In the genomic region with DNA sequence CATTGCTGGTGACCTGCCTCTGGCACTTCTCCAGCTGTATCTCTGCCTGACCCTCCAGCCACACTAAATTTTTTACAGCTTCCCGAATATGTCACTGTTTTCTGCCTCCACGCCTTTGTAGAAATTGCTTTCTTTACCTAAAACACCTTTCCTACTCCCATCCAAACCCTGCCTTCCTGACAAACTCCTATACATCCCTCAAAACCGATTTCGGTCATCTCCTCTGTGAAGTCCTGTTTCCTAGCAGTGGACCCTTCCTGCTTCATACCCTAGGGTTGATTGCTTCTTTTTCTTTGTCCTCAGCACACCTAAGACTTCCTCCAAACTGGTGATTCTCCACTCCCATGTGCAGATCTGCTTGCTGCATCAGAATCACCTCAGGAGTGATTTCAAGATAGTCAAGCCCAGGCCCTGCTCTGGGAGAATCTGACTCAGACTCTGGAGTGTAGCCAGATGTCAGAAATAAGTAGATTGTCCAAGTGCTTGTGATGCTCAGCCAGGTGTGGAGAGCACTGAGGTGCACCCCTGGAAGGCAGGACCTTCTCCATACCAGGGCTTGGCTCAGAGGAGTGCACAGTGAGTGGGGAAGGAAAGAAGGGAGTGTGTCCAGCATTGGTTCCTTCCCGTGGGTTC, we compare ENCODE assay signal across 14 cellular contexts.
DNase-seq lines count a peak whose midpoint lies in the region; ATAC-seq and TF ChIP-seq lines count a peak whose summit lies in the region.
"Had no signal": no experiment of that assay in that cellular context is flagged by ENCODE, and none has a peak within 500 bp of the region (broad histone marks: within the 10 kb centered on the region; RNA-seq: fewer than 3 reads in every experiment).

No MANE protein-coding gene starts in this region.

- POLR2A ChIA-PET in HEK293T (lab: Yijun Ruan, JAX): no interaction called here

- H3K36me3 ChIP-seq in GM23248 (ENCODE audit: low read depth): no peaks in the 10 kb centered on the region
- H3K36me3 ChIP-seq in MG63: no peaks in the 10 kb centered on the region
- H3K36me3 ChIP-seq in mesodermal cell (ENCODE audit: control insufficient read depth, insufficient read depth, low read length): no peaks in the 10 kb centered on the region

- CTCF ChIA-PET in HEK293T (lab: Yijun Ruan, JAX): no interaction called here

- DNase-seq in GM23248 (peak; percentile 48), MG63 (peak; percentile 54), choroid plexus epithelial cell (ENCODE audit: low read depth) (peak; percentile 71), HEK293T (ENCODE audit: extremely low spot score) (no peak), NOMO-1 treated with dmso at 0.1 percent for 144 hours (lab: John Stamatoyannopoulos, UW; ENCODE audit: unreplicated experiment) (no peak), anterior cingulate cortex (lab: John Stamatoyannopoulos, UW) (no peak)
- DNase-seq: CD8-positive, alpha-beta memory T cell; erythroblast; kidney; NCI-H2081 had no signal

- WGBS in GM23248 (ENCODE audit: low coverage in 1 of 2, low lambda C conversion rate in 2 of 2, missing lambda C conversion rate in 2 of 2), 2 experiments: 82 to 88% methylated on average over 5 of the region's 5 CpGs
- WGBS in mesodermal cell (ENCODE audit: insufficient coverage in 2 of 2), 2 experiments: 91 to 94% methylated on average over 4 to 5 of the region's 5 CpGs

- no peak overlapping the region for H3K27ac ChIP-seq in GM23248
- H3K27ac ChIP-seq in mesodermal cell (ENCODE audit: low read depth, low read length, severe bottlenecking): peak overlapping the region; percentile 49

- H3K9ac ChIP-seq in GM23248: no peak overlapping the region

- H3K4me1 ChIP-seq in GM23248 (ENCODE audit: insufficient read depth) (no peaks in the 10 kb centered on the region; the same call in 1 of the 2 replicates), mesodermal cell (ENCODE audit: control insufficient read depth, insufficient read depth, low read length, poor library complexity, severe bottlenecking) (peaks cover 22% of the 10 kb centered on the region)

- H3K27me3 ChIP-seq in GM23248 (replicated peaks; ENCODE audit: insufficient read depth): no peaks in the 10 kb centered on the region
- H3K27me3 ChIP-seq in MG63: no peaks in the 10 kb centered on the region

- no peak overlapping the region for H2AFZ ChIP-seq in GM23248

- H3K9me3 ChIP-seq in GM23248 (ENCODE audit: low read depth) (no peaks in the 10 kb centered on the region), MG63 (peaks cover 4% of the 10 kb centered on the region; the same call in 1 of the 2 replicates), mesodermal cell (ENCODE audit: control insufficient read depth, low read length) (no peaks in the 10 kb centered on the region)

- H3F3A ChIP-seq in GM23248 (ENCODE audit: insufficient read depth): no peaks in the 10 kb centered on the region

- no peaks in the 10 kb centered on the region for H3K9me2 ChIP-seq in GM23248 (ENCODE audit: insufficient read depth)

- no peaks in the 10 kb centered on the region for H3K79me2 ChIP-seq in GM23248 (ENCODE audit: insufficient read depth)

- H3K4me3 ChIP-seq in GM23248: no peak overlapping the region
- H3K4me3 ChIP-seq in MG63: no peak overlapping the region
- no peak overlapping the region for H3K4me3 ChIP-seq in choroid plexus epithelial cell (ENCODE audit: low read depth, low read length)
- no peak overlapping the region for H3K4me3 ChIP-seq in mesodermal cell (ENCODE audit: extremely low read depth, insufficient read depth, low read length, poor library complexity, severe bottlenecking)
- H3K4me3 ChIP-seq: K562 had no signal

- H3K4me2 ChIP-seq in GM23248 (ENCODE audit: unreplicated experiment): no peak overlapping the region

- TF ChIP-seq CTCF in choroid plexus epithelial cell (conservative IDR thresholded peaks at IDR 0.05; ENCODE audit: low read depth, low read length): no peak

- in situ Hi-C loops in GM23248 (cut with MboI): no loop called here

- no peak for ATAC-seq in HG03521 (IDR thresholded peaks at IDR 0.05; ENCODE audit: unreplicated experiment)
- ATAC-seq: K562; stimulated activated memory B cell treated with anti-CD40 and anti-IgM and Interleukin-4, amounts not matched to agents 10 μg/mL and 1 μg/mL and 100 μg/mL, for 72 hours had no signal

- H4K20me1 ChIP-seq in GM23248 (ENCODE audit: insufficient read depth): no peaks in the 10 kb centered on the region

TF ChIP-seq in HEK293T, 16 proteins besides CTCF, POLR2A, EP300 and RAD21:
- TF ChIP-seq ZNF384 (IDR thresholded peaks at IDR 0.05): no peak
- TF ChIP-seq FOXK2 (IDR thresholded peaks at IDR 0.05): no peak

Comparison
In these comparisons a context has a peak if more than half of its experiments do, and no peak if none do; other contexts are left out.
1. DNase-seq: peak in GM23248 (single experiment), MG63 (single experiment) and choroid plexus epithelial cell (single experiment); none in HEK293T (single experiment), NOMO-1 treated with dmso at 0.1 percent for 144 hours (single experiment) and anterior cingulate cortex (0 of 58).